ENCODE assay signal across 1 cellular context in the genomic region with DNA sequence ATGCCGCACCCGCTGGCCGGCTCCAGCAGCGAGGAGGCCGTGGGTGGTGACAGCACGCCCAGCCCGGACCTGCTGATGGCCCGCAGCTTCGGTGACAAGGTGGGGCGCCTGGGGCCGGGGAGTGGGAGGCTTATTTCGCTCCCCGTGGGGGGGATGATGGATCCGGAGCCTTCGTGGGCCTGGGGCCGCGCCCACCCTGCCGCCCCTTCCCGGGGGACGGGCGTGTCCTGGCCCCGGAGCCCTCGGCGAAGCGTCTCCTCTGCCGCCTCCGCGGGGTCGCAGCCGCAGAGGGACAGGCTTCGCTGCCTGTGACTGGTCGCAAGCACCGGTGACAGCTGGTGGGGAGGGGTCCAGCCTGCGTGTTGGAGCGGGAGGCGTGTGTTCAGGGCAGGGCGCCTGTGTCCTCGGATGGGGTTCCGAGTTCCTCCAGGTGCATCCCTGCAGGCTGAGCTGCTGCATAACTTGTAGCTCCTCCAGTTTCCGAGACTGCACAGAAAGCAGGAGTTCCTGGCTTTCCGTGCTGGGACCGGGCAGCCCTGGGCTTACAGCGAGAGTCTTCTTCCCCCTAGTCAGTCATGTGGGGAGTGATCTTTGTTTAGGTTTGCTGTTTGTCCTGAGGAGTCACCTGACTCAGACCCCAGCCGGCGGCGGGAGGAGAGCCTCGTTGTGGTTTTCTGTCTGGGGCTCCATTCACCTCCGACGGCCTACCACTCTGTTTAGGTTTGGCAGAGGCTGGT.
TF ChIP-seq lines count a peak whose summit lies in the region.

No MANE protein-coding gene starts in this region.

TF ChIP-seq in HEK293, 187 proteins besides CTCF, POLR2A, EP300 and RAD21 (continued from another document and continues in another):
- TF ChIP-seq ZNF280C (tag by site-specific recombination; IDR thresholded peaks at IDR 0.05) (no peak), ZNF473 (tag by site-specific recombination; IDR thresholded peaks at IDR 0.05) (no peak), ZNF18 (tag by site-specific recombination; IDR thresholded peaks at IDR 0.05) (no peak), MYNN (tag by site-specific recombination; IDR thresholded peaks at IDR 0.05; ENCODE audit: borderline replicate concordance) (no peak), ZNF560 (tag by site-specific recombination; IDR thresholded peaks at IDR 0.05; ENCODE audit: borderline replicate concordance) (no peak), ZNF510 (tag by site-specific recombination; IDR thresholded peaks at IDR 0.05; ENCODE audit: insufficient replicate concordance) (no peak), ZNF155 (tag by site-specific recombination; IDR thresholded peaks at IDR 0.05) (no peak), ZBTB49 (tag by site-specific recombination; IDR thresholded peaks at IDR 0.05; ENCODE audit: low read depth) (no peak), SETDB1 (IDR thresholded peaks at IDR 0.05; ENCODE audit: insufficient read length, low read length) (no peak), GLI4 (tag by site-specific recombination; IDR thresholded peaks at IDR 0.05) (no peak), EGR2 (tag by site-specific recombination; IDR thresholded peaks at IDR 0.05; ENCODE audit: low read depth) (peak; percentile 72), ZSCAN23 (tag by site-specific recombination; IDR thresholded peaks at IDR 0.05) (no peak), ZNF791 (tag by site-specific recombination; IDR thresholded peaks at IDR 0.05) (no peak), OVOL3 (tag by site-specific recombination; IDR thresholded peaks at IDR 0.05) (no peak), TRIM28 (IDR thresholded peaks at IDR 0.05; ENCODE audit: borderline replicate concordance, low read length) (no peak), ZNF239 (tag by site-specific recombination; IDR thresholded peaks at IDR 0.05) (no peak), ZBTB8A (tag by site-specific recombination; IDR thresholded peaks at IDR 0.05) (peak; percentile 41; the same call in 1 of the 2 replicates), ZNF423 (tag by site-specific recombination; IDR thresholded peaks at IDR 0.05) (no peak), GFI1B (tag by site-specific recombination; IDR thresholded peaks at IDR 0.05) (no peak), RBAK (tag by site-specific recombination; IDR thresholded peaks at IDR 0.05) (no peak), ZNF221 (tag by site-specific recombination; IDR thresholded peaks at IDR 0.05; ENCODE audit: borderline replicate concordance) (no peak), ZNF175 (tag by site-specific recombination; IDR thresholded peaks at IDR 0.05) (no peak), ZNF354C (tag by site-specific recombination; IDR thresholded peaks at IDR 0.05; ENCODE audit: borderline replicate concordance, low read depth) (no peak), ZNF521 (tag by site-specific recombination; IDR thresholded peaks at IDR 0.05) (no peak), ZNF335 (tag by site-specific recombination; conservative IDR thresholded peaks at IDR 0.05) (peak; percentile 87), ZNF707 (tag by site-specific recombination; IDR thresholded peaks at IDR 0.05) (no peak), MZF1 (tag by site-specific recombination; IDR thresholded peaks at IDR 0.05; ENCODE audit: borderline replicate concordance) (no peak), ZNF23 (tag by site-specific recombination; IDR thresholded peaks at IDR 0.05; ENCODE audit: borderline replicate concordance) (no peak), ZNF398 (tag by site-specific recombination; IDR thresholded peaks at IDR 0.05) (peak; percentile 9; the same call in 1 of the 2 replicates), ZNF701 (tag by site-specific recombination; IDR thresholded peaks at IDR 0.05) (no peak)
- TF ChIP-seq, protein P1, sequence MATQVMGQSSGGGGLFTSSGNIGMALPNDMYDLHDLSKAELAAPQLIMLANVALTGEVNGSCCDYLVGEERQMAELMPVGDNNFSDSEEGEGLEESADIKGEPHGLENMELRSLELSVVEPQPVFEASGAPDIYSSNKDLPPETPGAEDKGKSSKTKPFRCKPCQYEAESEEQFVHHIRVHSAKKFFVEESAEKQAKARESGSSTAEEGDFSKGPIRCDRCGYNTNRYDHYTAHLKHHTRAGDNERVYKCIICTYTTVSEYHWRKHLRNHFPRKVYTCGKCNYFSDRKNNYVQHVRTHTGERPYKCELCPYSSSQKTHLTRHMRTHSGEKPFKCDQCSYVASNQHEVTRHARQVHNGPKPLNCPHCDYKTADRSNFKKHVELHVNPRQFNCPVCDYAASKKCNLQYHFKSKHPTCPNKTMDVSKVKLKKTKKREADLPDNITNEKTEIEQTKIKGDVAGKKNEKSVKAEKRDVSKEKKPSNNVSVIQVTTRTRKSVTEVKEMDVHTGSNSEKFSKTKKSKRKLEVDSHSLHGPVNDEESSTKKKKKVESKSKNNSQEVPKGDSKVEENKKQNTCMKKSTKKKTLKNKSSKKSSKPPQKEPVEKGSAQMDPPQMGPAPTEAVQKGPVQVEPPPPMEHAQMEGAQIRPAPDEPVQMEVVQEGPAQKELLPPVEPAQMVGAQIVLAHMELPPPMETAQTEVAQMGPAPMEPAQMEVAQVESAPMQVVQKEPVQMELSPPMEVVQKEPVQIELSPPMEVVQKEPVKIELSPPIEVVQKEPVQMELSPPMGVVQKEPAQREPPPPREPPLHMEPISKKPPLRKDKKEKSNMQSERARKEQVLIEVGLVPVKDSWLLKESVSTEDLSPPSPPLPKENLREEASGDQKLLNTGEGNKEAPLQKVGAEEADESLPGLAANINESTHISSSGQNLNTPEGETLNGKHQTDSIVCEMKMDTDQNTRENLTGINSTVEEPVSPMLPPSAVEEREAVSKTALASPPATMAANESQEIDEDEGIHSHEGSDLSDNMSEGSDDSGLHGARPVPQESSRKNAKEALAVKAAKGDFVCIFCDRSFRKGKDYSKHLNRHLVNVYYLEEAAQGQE (tag by site-specific recombination; IDR thresholded peaks at IDR 0.05): no peak
- TF ChIP-seq, protein P2, sequence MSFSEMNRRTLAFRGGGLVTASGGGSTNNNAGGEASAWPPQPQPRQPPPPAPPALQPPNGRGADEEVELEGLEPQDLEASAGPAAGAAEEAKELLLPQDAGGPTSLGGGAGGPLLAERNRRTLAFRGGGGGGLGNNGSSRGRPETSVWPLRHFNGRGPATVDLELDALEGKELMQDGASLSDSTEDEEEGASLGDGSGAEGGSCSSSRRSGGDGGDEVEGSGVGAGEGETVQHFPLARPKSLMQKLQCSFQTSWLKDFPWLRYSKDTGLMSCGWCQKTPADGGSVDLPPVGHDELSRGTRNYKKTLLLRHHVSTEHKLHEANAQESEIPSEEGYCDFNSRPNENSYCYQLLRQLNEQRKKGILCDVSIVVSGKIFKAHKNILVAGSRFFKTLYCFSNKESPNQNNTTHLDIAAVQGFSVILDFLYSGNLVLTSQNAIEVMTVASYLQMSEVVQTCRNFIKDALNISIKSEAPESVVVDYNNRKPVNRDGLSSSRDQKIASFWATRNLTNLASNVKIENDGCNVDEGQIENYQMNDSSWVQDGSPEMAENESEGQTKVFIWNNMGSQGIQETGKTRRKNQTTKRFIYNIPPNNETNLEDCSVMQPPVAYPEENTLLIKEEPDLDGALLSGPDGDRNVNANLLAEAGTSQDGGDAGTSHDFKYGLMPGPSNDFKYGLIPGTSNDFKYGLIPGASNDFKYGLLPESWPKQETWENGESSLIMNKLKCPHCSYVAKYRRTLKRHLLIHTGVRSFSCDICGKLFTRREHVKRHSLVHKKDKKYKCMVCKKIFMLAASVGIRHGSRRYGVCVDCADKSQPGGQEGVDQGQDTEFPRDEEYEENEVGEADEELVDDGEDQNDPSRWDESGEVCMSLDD (tag by site-specific recombination; IDR thresholded peaks at IDR 0.05): no peak
- TF ChIP-seq, protein P3, sequence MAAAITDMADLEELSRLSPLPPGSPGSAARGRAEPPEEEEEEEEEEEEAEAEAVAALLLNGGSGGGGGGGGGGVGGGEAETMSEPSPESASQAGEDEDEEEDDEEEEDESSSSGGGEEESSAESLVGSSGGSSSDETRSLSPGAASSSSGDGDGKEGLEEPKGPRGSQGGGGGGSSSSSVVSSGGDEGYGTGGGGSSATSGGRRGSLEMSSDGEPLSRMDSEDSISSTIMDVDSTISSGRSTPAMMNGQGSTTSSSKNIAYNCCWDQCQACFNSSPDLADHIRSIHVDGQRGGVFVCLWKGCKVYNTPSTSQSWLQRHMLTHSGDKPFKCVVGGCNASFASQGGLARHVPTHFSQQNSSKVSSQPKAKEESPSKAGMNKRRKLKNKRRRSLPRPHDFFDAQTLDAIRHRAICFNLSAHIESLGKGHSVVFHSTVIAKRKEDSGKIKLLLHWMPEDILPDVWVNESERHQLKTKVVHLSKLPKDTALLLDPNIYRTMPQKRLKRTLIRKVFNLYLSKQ (tag by site-specific recombination; IDR thresholded peaks at IDR 0.05; ENCODE audit: borderline replicate concordance): no peak
- TF ChIP-seq, protein P4, sequence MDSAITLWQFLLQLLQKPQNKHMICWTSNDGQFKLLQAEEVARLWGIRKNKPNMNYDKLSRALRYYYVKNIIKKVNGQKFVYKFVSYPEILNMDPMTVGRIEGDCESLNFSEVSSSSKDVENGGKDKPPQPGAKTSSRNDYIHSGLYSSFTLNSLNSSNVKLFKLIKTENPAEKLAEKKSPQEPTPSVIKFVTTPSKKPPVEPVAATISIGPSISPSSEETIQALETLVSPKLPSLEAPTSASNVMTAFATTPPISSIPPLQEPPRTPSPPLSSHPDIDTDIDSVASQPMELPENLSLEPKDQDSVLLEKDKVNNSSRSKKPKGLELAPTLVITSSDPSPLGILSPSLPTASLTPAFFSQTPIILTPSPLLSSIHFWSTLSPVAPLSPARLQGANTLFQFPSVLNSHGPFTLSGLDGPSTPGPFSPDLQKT (IDR thresholded peaks at IDR 0.05; ENCODE audit: borderline replicate concordance, low read depth, low read length): no peak
